8 cellular contexts compared by ENCODE assay signal in genomic region chr1:235831148-235831547, GRCh38. TPM values are rescaled to one million over a fixed set of nuclear protein-coding genes. Genes with fewer than 3 reads are reported as not detected.
DNase-seq lines count a peak whose midpoint lies in the region; ATAC-seq and TF ChIP-seq lines count a peak whose summit lies in the region.

No MANE protein-coding gene starts in this region.

- H3K4me1 Mint-ChIP-seq in endothelial cell (ENCODE audit: unreplicated experiment), result no peaks in the 10 kb centered on the region

- no peaks in the 10 kb centered on the region for H3K9me3 ChIP-seq in left lung
- no peaks in the 10 kb centered on the region for H3K9me3 ChIP-seq in tibial nerve

- WGBS in tibial nerve, 2 donors, result 68 to 71% methylated on average over 5 of the region's 5 CpGs

- H3K27ac ChIP-seq in left lung, result no peak overlapping the region
- H3K27ac ChIP-seq in tibial nerve, result no peak overlapping the region

- no peaks in the 10 kb centered on the region for H3K27me3 ChIP-seq in left lung
- H3K27me3 ChIP-seq in tibial nerve, result no peaks in the 10 kb centered on the region

- intact Hi-C loops in left lung (cut with DNase I), result no loop called here

- no peaks in the 10 kb centered on the region for H3K36me3 Mint-ChIP-seq in endothelial cell (ENCODE audit: low read depth, unreplicated experiment)

- peaks cover 0 to 25% of the 10 kb centered on the region in 2 donors for H3K4me1 ChIP-seq in left lung
- H3K4me1 ChIP-seq in tibial nerve, result peaks cover 0 to 21% (median 5%) of the 10 kb centered on the region in 4 donors

- peaks cover 2% of the 10 kb centered on the region for H3K27me3 Mint-ChIP-seq in endothelial cell (ENCODE audit: unreplicated experiment)

- H3K36me3 ChIP-seq in left lung, result peaks cover 0 to 34% of the 10 kb centered on the region in 2 donors
- peaks cover 0 to 25% (median 0%) of the 10 kb centered on the region in 3 donors for H3K36me3 ChIP-seq in tibial nerve

- TF ChIP-seq EP300 in tibial nerve (IDR thresholded peaks at IDR 0.05), result no peak

- H3K4me3 Mint-ChIP-seq in endothelial cell (ENCODE audit: unreplicated experiment), result no peak overlapping the region

- H3K4me3 ChIP-seq in left lung (no peak overlapping the region), tibial nerve (no peak overlapping the region)

- no peak for TF ChIP-seq POLR2A in tibial nerve (IDR thresholded peaks at IDR 0.05)

- H3K27ac Mint-ChIP-seq in endothelial cell (ENCODE audit: unreplicated experiment), result no peak overlapping the region

- TF ChIP-seq CTCF in left lung (IDR thresholded peaks at IDR 0.05) (no peak), endothelial cell (IDR thresholded peaks at IDR 0.05; ENCODE audit: unreplicated experiment) (no peak), tibial nerve (IDR thresholded peaks at IDR 0.05) (no peak)

- in situ Hi-C loops in SK-MEL-5 (cut with HindIII; ENCODE audit: low pct_unique_long_range_greater_than_20kb, low sequenced_read_pairs), result no loop called here

- ATAC-seq in HG02970 (IDR thresholded peaks at IDR 0.05; ENCODE audit: low FRiP score, unreplicated experiment), result peak; percentile 72
- peak; percentile 78 for ATAC-seq in left lung

- H3K9me3 Mint-ChIP-seq in endothelial cell (ENCODE audit: unreplicated experiment), result no peaks in the 10 kb centered on the region

- DNase-seq in stimulated activated CD4-positive, alpha-beta T cell treated with anti-CD3 and anti-CD28 coated beads, Interleukin-12 subunit alpha, Interleukin-12 subunit beta, amount 100 ng/mL, for 48 hours (ENCODE audit: low read depth in 2 of 3, low spot score in 1 of 3), result peak in 2 of 3 donors; percentile 23 to 33
- no peak for DNase-seq in stimulated activated CD4-positive, alpha-beta T cell treated with anti-CD3 and anti-CD28 coated beads, Interleukin-12 subunit alpha, Interleukin-12 subunit beta, amount 100 ng/mL, for 4 hours
- DNase-seq in SK-MEL-5 (ENCODE audit: low read depth, low spot score) (peak; percentile 69), left lung (peak in 1 of 2 donors; percentile 65), endothelial cell (ENCODE audit: low spot score) (no peak), NCI-H345 (lab: John Stamatoyannopoulos, UW) (no peak), tibial nerve (ENCODE audit: low spot score in 2 of 2) (no peak)

RNA-seq across cellular contexts. Expression of gene LYST, which starts 35.6 kb away (rescaled TPM):
- 146 and 166 TPM in 2 replicates for total RNA-seq in SK-MEL-5 (2014; rRNA removed; shearing (Covaris generic))
- polyA plus RNA-seq in SK-MEL-5 (2015; cell fraction: cytosol; rRNA removed), result 69.2 and 92.3 TPM in 2 replicates
- polyA plus RNA-seq in SK-MEL-5 (2015; cell fraction: nucleus; rRNA removed), result 374 and 406 TPM in 2 replicates
- total RNA-seq in left lung (10 to 100 TPM; 33.4 to 64.9 TPM), endothelial cell (ENCODE audit: unreplicated experiment) (7.4 TPM), tibial nerve (10 to 100 TPM; 48.0 to 62.8 (median 61.0) TPM)

Comparison
In these comparisons a context has a peak if more than half of its experiments do, and no peak if none do; other contexts are left out.
1. DNase-seq: peak in stimulated activated CD4-positive, alpha-beta T cell treated with anti-CD3 and anti-CD28 coated beads, Interleukin-12 subunit alpha, Interleukin-12 subunit beta, amount 100 ng/mL, for 48 hours (2 of 3) and SK-MEL-5 (single experiment); none in stimulated activated CD4-positive, alpha-beta T cell treated with anti-CD3 and anti-CD28 coated beads, Interleukin-12 subunit alpha, Interleukin-12 subunit beta, amount 100 ng/mL, for 4 hours (single experiment), endothelial cell (single experiment), NCI-H345 (single experiment) and tibial nerve (0 of 2).